Comparison of ENCODE assay signal across 9 cellular contexts in the genomic region with DNA sequence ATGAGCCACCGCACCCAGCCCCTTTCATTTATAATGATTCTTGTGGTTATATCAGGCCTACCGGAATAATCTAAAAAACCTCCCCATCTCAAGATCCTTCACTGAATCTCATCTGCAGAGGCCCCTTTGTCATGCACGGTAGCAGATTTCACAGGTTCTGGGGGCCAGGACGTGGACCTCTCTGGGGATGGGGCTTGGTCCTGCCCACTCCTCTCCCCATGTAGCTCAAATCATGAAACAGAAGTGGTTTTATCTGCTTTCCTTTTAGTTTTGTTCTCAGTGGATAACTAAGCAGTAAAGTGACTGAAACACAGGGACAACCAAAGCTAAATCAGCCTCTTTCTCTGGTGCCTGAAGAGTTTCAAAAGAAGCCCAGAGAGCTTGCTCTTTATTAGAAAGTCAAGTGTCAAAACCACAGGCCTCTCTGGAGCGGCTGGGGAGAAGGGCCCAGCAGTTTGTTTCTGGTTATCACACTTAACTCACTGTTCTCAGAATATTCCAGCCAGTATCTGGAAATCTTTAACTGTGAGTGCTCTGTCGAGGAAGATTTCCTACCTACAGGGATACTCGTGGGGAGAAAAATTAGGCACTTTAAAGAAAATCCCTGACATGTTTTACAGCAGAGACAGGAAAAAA.
DNase-seq lines count a peak whose midpoint lies in the region; ATAC-seq, FAIRE-seq and TF ChIP-seq lines count a peak whose summit lies in the region.
"Had no signal": no experiment of that assay in that cellular context is flagged by ENCODE, and none has a peak within 500 bp of the region (broad histone marks: within the 10 kb centered on the region; RNA-seq: fewer than 3 reads in every experiment).

No MANE protein-coding gene starts in this region.

- no peak overlapping the region for H3K4me3 ChIP-seq in BLaER1 treated with 17β-estradiol and CSF1 and Interleukin-3, amounts not matched to agents 10 nM and 100 nM
- H3K4me3 ChIP-seq in K562, result no peak overlapping the region
- H3K4me3 ChIP-seq in sigmoid colon, result no peak overlapping the region

- peaks cover 25 to 38% (median 32%) of the 10 kb centered on the region in 10 experiments for H3K4me1 ChIP-seq in BLaER1 treated with 17β-estradiol and CSF1 and Interleukin-3, amounts not matched to agents 10 nM and 100 nM
- H3K4me1 ChIP-seq in K562 (replicated peaks in 1 of 2; ENCODE audit: control insufficient read depth in 2 of 2, insufficient read depth in 2 of 2, low read length in 2 of 2), result peaks cover 37 to 49% of the 10 kb centered on the region in 2 experiments
- H3K4me1 ChIP-seq in sigmoid colon, result peaks cover 0 to 17% (median 9%) of the 10 kb centered on the region in 4 donors

- intact Hi-C loops in K562 (cut with micrococcal nuclease) (loop anchor here (2.0 to 5.0 kb wide), 2 partner anchors 32 to 173 kb away; no protein-coding TSS in a partner anchor), sigmoid colon (cut with DNase I) (loop anchor here (10.0 kb wide), 1 partner anchor 836 kb away; no protein-coding TSS in a partner anchor)

- TF ChIP-seq CTCF in K562 (IDR thresholded peaks at IDR 0.05 in 2 of 3, conservative IDR thresholded peaks at IDR 0.05 in 1 of 3; ENCODE audit: insufficient read depth in 2 of 3, low read depth in 1 of 3, low read length in 3 of 3) (no peak), sigmoid colon (IDR thresholded peaks at IDR 0.05) (no peak)

- peak; percentile 85 for FAIRE-seq in K562 (lab: Jason Lieb, UNC)

- no peaks in the 10 kb centered on the region for H3K9me1 ChIP-seq in K562 (ENCODE audit: control insufficient read depth, insufficient read depth, low read length)

- TF ChIP-seq RAD21 in K562 (CRISPR knock-in tag; conservative IDR thresholded peaks at IDR 0.05 in 1 of 2, IDR thresholded peaks at IDR 0.05 in 1 of 2), result peak in 1 of 2 experiments; percentile 31; a peak in 2 of 4 replicates

- in situ Hi-C loops in K562 (cut with MboI), result no loop called here

- CTCF ChIA-PET in K562 (lab: Yijun Ruan, JAX; ENCODE audit: low intra/inter-chr PET ratio), result no interaction called here

- peak; percentile 96 for TF ChIP-seq EP300 in K562 (IDR thresholded peaks at IDR 0.05; ENCODE audit: low read length)
- TF ChIP-seq EP300 in sigmoid colon (IDR thresholded peaks at IDR 0.05), result no peak

- BruUV-seq in K562 (replicated peaks; lab: Mats Ljungman, UMichigan), result no TSS peak

- POLR2A ChIA-PET in K562 (lab: Yijun Ruan, JAX), result interaction anchor here (0.8 to 3.6 kb wide), 4 partner anchors 8 to 489 kb away, joined by 3 to 25 read pairs (median 3); no protein-coding TSS in a partner anchor

- peak; percentile 94 for ATAC-seq in GM21367 (IDR thresholded peaks at IDR 0.05; ENCODE audit: unreplicated experiment)
- ATAC-seq in HG03175 (IDR thresholded peaks at IDR 0.05; ENCODE audit: unreplicated experiment), result peak; percentile 84
- peak; percentile 75 for ATAC-seq in K562

- H3K9me3 ChIP-seq in BLaER1 treated with 17β-estradiol and CSF1 and Interleukin-3, amounts not matched to agents 10 nM and 100 nM (replicated peaks in 1 of 11), result 0 out of 22 replicates have a peak, but pooled peaks cover 0 to 6% (median 0%) of the 10 kb centered on the region in 11 experiments
- no peaks in the 10 kb centered on the region for H3K9me3 ChIP-seq in K562 (replicated peaks; ENCODE audit: control insufficient read depth, insufficient read depth, low read depth, low read length)
- H3K9me3 ChIP-seq in sigmoid colon, result no peaks in the 10 kb centered on the region

- H3K9ac ChIP-seq in BLaER1 treated with 17β-estradiol and CSF1 and Interleukin-3, amounts not matched to agents 10 nM and 100 nM, result peak overlapping the region in 6 of 11 experiments; percentile 0 to 25 (median 20); a peak in 3 of 22 replicates
- H3K9ac ChIP-seq in K562 (ENCODE audit: insufficient read depth in 1 of 2, low read depth in 2 of 2, low read length in 2 of 2), result peak overlapping the region; percentile 32 to 52; a peak in 3 of 4 replicates

- no peaks in the 10 kb centered on the region for H3K36me3 ChIP-seq in BLaER1 treated with 17β-estradiol and CSF1 and Interleukin-3, amounts not matched to agents 10 nM and 100 nM
- no peaks in the 10 kb centered on the region for H3K36me3 ChIP-seq in K562 (ENCODE audit: control insufficient read depth, insufficient read depth, low read length)
- no peaks in the 10 kb centered on the region for H3K36me3 ChIP-seq in sigmoid colon

- H4K20me1 ChIP-seq in BLaER1 treated with 17β-estradiol and CSF1 and Interleukin-3, amounts not matched to agents 10 nM and 100 nM, result no peaks in the 10 kb centered on the region
- no peaks in the 10 kb centered on the region for H4K20me1 ChIP-seq in K562 (replicated peaks; ENCODE audit: control insufficient read depth, insufficient read depth, low read length)

- 1% methylated on average over 6 of the region's 7 CpGs for WGBS in K562 (ENCODE audit: insufficient coverage, low coverage, missing lambda C conversion rate)
- WGBS in sigmoid colon, 2 donors, result 78 to 83% methylated on average over 7 of the region's 7 CpGs

- peak overlapping the region in 5 of 11 experiments; percentile 4 to 37 (median 28); a peak in 6 of 22 replicates for H3K27ac ChIP-seq in BLaER1 treated with 17β-estradiol and CSF1 and Interleukin-3, amounts not matched to agents 10 nM and 100 nM
- H3K27ac ChIP-seq in K562 (ENCODE audit: extremely low read depth, low read depth, low read length) (peak overlapping the region; percentile 83), sigmoid colon (peak overlapping the region in 1 of 4 donors; percentile 15)

- H3K27me3 ChIP-seq in BLaER1 treated with 17β-estradiol and CSF1 and Interleukin-3, amounts not matched to agents 10 nM and 100 nM, result no peaks in the 10 kb centered on the region
- H3K27me3 ChIP-seq in K562 (ENCODE audit: control insufficient read depth in 2 of 2, insufficient read depth in 2 of 2, low read length in 2 of 2) (no peaks in the 10 kb centered on the region), sigmoid colon (no peaks in the 10 kb centered on the region)

- DNase-seq in K562 (ENCODE audit: extremely low read depth in 1 of 4, low spot score in 3 of 4) (peak in 2 of 4 experiments; percentile 66 to 86), NCI-H526 (lab: John Stamatoyannopoulos, UW) (no peak), kidney tubule cell (ENCODE audit: low spot score) (no peak), sigmoid colon (no peak), NCI-H2029 treated with DMSO at 0.1 percent for 48 hours (lab: John Stamatoyannopoulos, UW) (no peak)
- DNase-seq: aorta had no signal

- no peaks in the 10 kb centered on the region for H3K79me2 ChIP-seq in K562 (ENCODE audit: control insufficient read depth, insufficient read depth, low read length)

- peak overlapping the region; percentile 43; the same call in 1 of the 2 replicates for H2AFZ ChIP-seq in K562 (ENCODE audit: low read depth, low read length)

- peak overlapping the region; percentile 10 to 77 (median 55); a peak in 19 of 22 replicates for H3K4me2 ChIP-seq in BLaER1 treated with 17β-estradiol and CSF1 and Interleukin-3, amounts not matched to agents 10 nM and 100 nM
- H3K4me2 ChIP-seq in K562 (ENCODE audit: insufficient read depth, low read length), result peak overlapping the region; percentile 63

- no peak for TF ChIP-seq POLR2A in K562 (conservative IDR thresholded peaks at IDR 0.05)
- TF ChIP-seq POLR2A in sigmoid colon (IDR thresholded peaks at IDR 0.05), result no peak

TF ChIP-seq in K562, 482 proteins besides CTCF, POLR2A, EP300 and RAD21 (continues in another document):
- TF ChIP-seq LEF1 (IDR thresholded peaks at IDR 0.05), result 0 out of 2 replicates have a peak, but pooled peaks have one; percentile 28
